In the genomic region with DNA sequence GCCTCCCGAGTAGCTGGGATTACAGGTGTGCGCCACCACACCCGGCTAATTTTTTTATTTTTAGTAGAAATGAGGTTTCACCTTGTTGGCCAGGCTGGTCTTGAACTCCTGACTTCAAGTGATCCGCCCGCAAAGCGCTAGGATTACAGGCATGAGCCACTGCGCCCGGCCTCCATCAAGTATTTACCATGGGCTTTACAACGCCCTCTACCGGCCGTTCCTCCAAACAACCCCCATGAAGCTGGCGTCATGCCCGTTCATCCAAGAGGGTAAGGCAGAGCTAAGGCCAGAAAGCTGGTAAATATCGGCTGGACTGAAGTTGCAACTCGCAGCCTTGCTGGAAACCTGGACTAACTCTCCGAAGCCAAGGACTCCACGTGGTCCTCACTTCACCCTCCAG, we compare ENCODE assay signal across 17 cellular contexts. TPM values are rescaled to one million over a fixed set of nuclear protein-coding genes. Genes with fewer than 3 reads are reported as not detected.
DNase-seq lines count a peak whose midpoint lies in the region; ATAC-seq and TF ChIP-seq lines count a peak whose summit lies in the region.
"Had no signal": no experiment of that assay in that cellular context is flagged by ENCODE, and none has a peak within 500 bp of the region (broad histone marks: within the 10 kb centered on the region; RNA-seq: fewer than 3 reads in every experiment).

No MANE protein-coding gene starts in this region.

- no peak overlapping the region for H3K4me3 Mint-ChIP-seq in osteocyte (ENCODE audit: unreplicated experiment)
- H3K4me3 Mint-ChIP-seq: natural killer cell treated with Interleukin-12 subunit alpha and Interleukin-12 subunit beta and Interleukin-15 and Interleukin-18, amount 100 ng/mL, for 72 hours; stimulated activated naive CD8-positive, alpha-beta T cell treated with anti-CD3 and anti-CD28 coated beads, Interleukin-15, Interleukin-2, amounts not matched to agents 100 ng/mL and 50 ng/mL, for 24 hours had no signal

- DNase-seq in NCI-H510A (lab: John Stamatoyannopoulos, UW) (peak; percentile 14), NCI-H510A treated with DMSO at 0.1 percent for 48 hours (lab: John Stamatoyannopoulos, UW) (no peak), HCT116 (ENCODE audit: low read depth, low spot score) (no peak), right lobe of liver (no peak), coronary artery (ENCODE audit: low spot score) (no peak), osteocyte (ENCODE audit: extremely low spot score, unreplicated experiment) (no peak), NCI-H2227 (lab: John Stamatoyannopoulos, UW; ENCODE audit: unreplicated experiment) (no peak)
- DNase-seq: activated CD8-positive, alpha-beta memory T cell treated with anti-CD3 and anti-CD28 coated beads for 24 hours; amniotic stem cell; cerebellar nuclear complex; mammary epithelial cell; MG63; NCI-H2171 had no signal

- RAD21 ChIA-PET in HCT116 (lab: Charles Lee; ENCODE audit: low non-redundant PET in 1 of 2, low total read pairs in 2 of 2, uncharacterized antibody in 2 of 2, unreplicated experiment in 2 of 2) = no interaction called here

- peaks cover 21 to 32% of the 10 kb centered on the region in 2 experiments; a peak in 3 of 4 replicates for H3K36me3 ChIP-seq in HCT116 (ENCODE audit: control insufficient read depth in 1 of 2, insufficient read depth in 2 of 2, low read length in 2 of 2)
- peaks cover 28% of the 10 kb centered on the region for H3K36me3 ChIP-seq in SU-DHL-6 (ENCODE audit: low read length)
- H3K36me3 ChIP-seq in right lobe of liver = peaks cover 0 to 23% (median 10%) of the 10 kb centered on the region in 4 donors

- no peaks in the 10 kb centered on the region for H3K27me3 Mint-ChIP-seq in osteocyte (ENCODE audit: unreplicated experiment)
- H3K27me3 Mint-ChIP-seq: natural killer cell treated with Interleukin-12 subunit alpha and Interleukin-12 subunit beta and Interleukin-15 and Interleukin-18, amount 100 ng/mL, for 72 hours; stimulated activated naive CD8-positive, alpha-beta T cell treated with anti-CD3 and anti-CD28 coated beads, Interleukin-15, Interleukin-2, amounts not matched to agents 100 ng/mL and 50 ng/mL, for 24 hours had no signal

- BruUV-seq in HCT116 (replicated peaks; lab: Mats Ljungman, UMichigan) = no TSS peak

- WGBS in right lobe of liver (ENCODE audit: insufficient coverage, low coverage, low lambda C conversion rate, missing lambda C conversion rate) = 83% methylated on average over 12 of the region's 17 CpGs

- H3K4me2 ChIP-seq in HCT116 (ENCODE audit: low read length) (no peak overlapping the region), SU-DHL-6 (ENCODE audit: low read depth, low read length, poor library complexity, severe bottlenecking) (no peak overlapping the region)

- H3K4me1 Mint-ChIP-seq in osteocyte (ENCODE audit: unreplicated experiment) = peaks cover 3% of the 10 kb centered on the region

- TF ChIP-seq CTCF in HCT116 (IDR thresholded peaks at IDR 0.05 in 2 of 3, conservative IDR thresholded peaks at IDR 0.05 in 1 of 3; ENCODE audit: borderline replicate concordance in 1 of 3, insufficient read depth in 1 of 3, low read depth in 2 of 3, low read length in 2 of 3) (peak in 2 of 3 experiments; percentile 33 to 41; a peak in 4 of 6 replicates), SU-DHL-6 (IDR thresholded peaks at IDR 0.05; ENCODE audit: insufficient read depth, low read length, poor library complexity, severe bottlenecking) (peak; percentile 23), right lobe of liver (IDR thresholded peaks at IDR 0.05) (peak in 3 of 4 donors; percentile 18 to 23 (median 21)), coronary artery (IDR thresholded peaks at IDR 0.05) (no peak), osteocyte (IDR thresholded peaks at IDR 0.05) (no peak)

- H3K27me3 ChIP-seq in HCT116 (ENCODE audit: insufficient read depth, low read length) (no peaks in the 10 kb centered on the region), SU-DHL-6 (ENCODE audit: low read length) (no peaks in the 10 kb centered on the region), right lobe of liver (no peaks in the 10 kb centered on the region)
- H3K27me3 ChIP-seq: MG63 had no signal

- no peak for ATAC-seq in HCT116
- ATAC-seq in right lobe of liver = no peak
- ATAC-seq: natural killer cell treated with Interleukin-12 subunit alpha and Interleukin-12 subunit beta and Interleukin-15 and Interleukin-18, amount 100 ng/mL, for 72 hours had no signal

- POLR2A ChIA-PET in HCT116 (lab: Charles Lee) = interaction anchor here (1.3 kb wide), 1 partner anchor 107 kb away, joined by 3 read pairs; no protein-coding TSS in a partner anchor

- H3K9me3 Mint-ChIP-seq in osteocyte (ENCODE audit: unreplicated experiment) = peaks cover 5% of the 10 kb centered on the region
- H3K9me3 Mint-ChIP-seq: natural killer cell treated with Interleukin-12 subunit alpha and Interleukin-12 subunit beta and Interleukin-15 and Interleukin-18, amount 100 ng/mL, for 72 hours had no signal

- CTCF ChIA-PET in HCT116 (lab: Charles Lee) = interaction anchor here (1.2 to 3.2 kb wide), 2 partner anchors 25 to 107 kb away, joined by 3 to 19 read pairs; no protein-coding TSS in a partner anchor

- H3K4me3 ChIP-seq in HCT116 (replicated peaks in 1 of 2; ENCODE audit: low read depth in 1 of 2, low read length in 2 of 2) (no peak overlapping the region), SU-DHL-6 (ENCODE audit: insufficient read depth, low read length, poor library complexity, severe bottlenecking) (no peak overlapping the region), right lobe of liver (no peak overlapping the region), coronary artery (no peak overlapping the region)
- H3K4me3 ChIP-seq: MG63 had no signal

- H3K9me3 ChIP-seq in HCT116 (ENCODE audit: control insufficient read depth in 1 of 2, insufficient read depth in 1 of 2, low read depth in 1 of 2, low read length in 2 of 2) (peaks cover 1 to 4% of the 10 kb centered on the region in 2 experiments; a peak in 2 of 4 replicates), SU-DHL-6 (ENCODE audit: insufficient read depth, low read length) (0 out of 2 replicates have a peak, but pooled peaks cover 7% of the 10 kb centered on the region), right lobe of liver (no peaks in the 10 kb centered on the region)
- H3K9me3 ChIP-seq: MG63 had no signal

- H3K9ac ChIP-seq in HCT116 (ENCODE audit: low read length) (no peak overlapping the region), SU-DHL-6 (ENCODE audit: low read length) (no peak overlapping the region)

- TF ChIP-seq RAD21 in HCT116 (IDR thresholded peaks at IDR 0.05; ENCODE audit: low read depth) = no peak

- no peak overlapping the region for H3K27ac ChIP-seq in HCT116 (ENCODE audit: low read depth, low read length)
- H3K27ac ChIP-seq in SU-DHL-6 (ENCODE audit: low read depth, low read length) = no peak overlapping the region
- H3K27ac ChIP-seq in right lobe of liver = no peak overlapping the region
- H3K27ac ChIP-seq in coronary artery = no peak overlapping the region

- H3K4me1 ChIP-seq in HCT116 (ENCODE audit: control insufficient read depth in 1 of 2, insufficient read depth in 2 of 2, low read length in 2 of 2) = peaks cover 0 to 3% of the 10 kb centered on the region in 2 experiments; a peak in 1 of 4 replicates
- no peaks in the 10 kb centered on the region for H3K4me1 ChIP-seq in right lobe of liver

- H2AFZ ChIP-seq in HCT116 (ENCODE audit: low read depth, low read length, poor library complexity, severe bottlenecking) = no peak overlapping the region
- no peak overlapping the region for H2AFZ ChIP-seq in SU-DHL-6 (ENCODE audit: low read depth, low read length, severe bottlenecking)

- no peak overlapping the region for H3K27ac Mint-ChIP-seq in osteocyte (ENCODE audit: unreplicated experiment)
- H3K27ac Mint-ChIP-seq: activated T-helper 2 cell treated with anti-CD3 and anti-CD28 coated beads, Interferon-gamma antibody, Interleukin-2, Interleukin-4, amounts not matched to agents 10 μg/mL and 5 μg/mL and 100 μg/mL, durations not matched to agents 14 hours and 24 hours and 36 hours; natural killer cell treated with Interleukin-12 subunit alpha and Interleukin-12 subunit beta and Interleukin-15 and Interleukin-18, amount 100 ng/mL, for 72 hours; stimulated activated naive CD8-positive, alpha-beta T cell treated with anti-CD3 and anti-CD28 coated beads, Interleukin-15, Interleukin-2, amounts not matched to agents 100 ng/mL and 50 ng/mL, for 24 hours had no signal

- peaks cover 5% of the 10 kb centered on the region; the same call in 1 of the 2 replicates for H3K79me2 ChIP-seq in HCT116 (ENCODE audit: insufficient read depth, low read length)
- H3K79me2 ChIP-seq in SU-DHL-6 (ENCODE audit: insufficient read depth, low read length) = no peaks in the 10 kb centered on the region

- peaks cover 27% of the 10 kb centered on the region for H3K36me3 Mint-ChIP-seq in osteocyte (ENCODE audit: unreplicated experiment)

- H3F3A ChIP-seq in SU-DHL-6 (ENCODE audit: insufficient read depth) = no peaks in the 10 kb centered on the region

- intact Hi-C loops in HCT116 (cut with micrococcal nuclease) = loop anchor here (5.0 kb wide), 1 partner anchor 379 kb away; no protein-coding TSS in a partner anchor
- intact Hi-C loops in right lobe of liver (cut with DNase I) = loop anchor here in 1 of 2 donors (10.0 kb wide), 1 partner anchor 117 kb away; no protein-coding TSS in a partner anchor

- H3K9me2 ChIP-seq in HCT116 (ENCODE audit: insufficient read depth) (no peaks in the 10 kb centered on the region), SU-DHL-6 (replicated peaks; ENCODE audit: insufficient read depth, low read length) (no peaks in the 10 kb centered on the region)

- TF ChIP-seq POLR2A in HCT116 (IDR thresholded peaks at IDR 0.05; ENCODE audit: borderline replicate concordance, extremely low read depth, insufficient read depth, insufficient read length) = no peak
- no peak for TF ChIP-seq POLR2A in right lobe of liver (IDR thresholded peaks at IDR 0.05)

- no peaks in the 10 kb centered on the region for H4K20me1 ChIP-seq in HCT116 (ENCODE audit: insufficient read depth)
- H4K20me1 ChIP-seq in SU-DHL-6 (ENCODE audit: low read depth, low read length) = no peaks in the 10 kb centered on the region

RNA-seq across cellular contexts. Expression of gene RNF34, which starts 41.6 kb away (rescaled TPM):
- total RNA-seq in HCT116 (2021; ENCODE audit: unreplicated experiment) = 47.8 TPM
- 73.3 and 74.2 TPM in 2 replicates for polyA plus RNA-seq in HCT116 (2012)
- 10 to 100 TPM; 11.7 to 22.3 (median 14.6) TPM for total RNA-seq in right lobe of liver
- total RNA-seq in osteocyte = 39.5 and 42.5 TPM in 2 replicates

Comparison
In these comparisons a context has a peak if more than half of its experiments do, and no peak if none do; other contexts are left out.
1. CTCF ChIP-seq: peak in HCT116 (2 of 3), SU-DHL-6 (single experiment) and right lobe of liver (3 of 4); none in coronary artery (single experiment) and osteocyte (single experiment).